ENCODE assay signal across 8 cellular contexts in genomic region chr2:61538179-61538919, GRCh38. TPM values are rescaled to one million over a fixed set of nuclear protein-coding genes. Genes with fewer than 3 reads are reported as not detected.
DNase-seq lines count a peak whose midpoint lies in the region; ATAC-seq and TF ChIP-seq lines count a peak whose summit lies in the region.

Gene XPO1 (minus strand): TSS chr2:61538356. CDS start chr2:61533897, 4,459 bp downstream.

- H3K4me3 ChIP-seq in LNCaP clone FGC (ENCODE audit: low read depth, low read length) (peak within 1 kb of the TSS; percentile 75), fibroblast of lung (replicated peaks in 1 of 4; ENCODE audit: control extremely low read depth in 1 of 4, insufficient read depth in 1 of 4, low read depth in 3 of 4, low read length in 4 of 4) (peak within 1 kb of the TSS; percentile 61 to 100 (median 70))

- TF ChIP-seq CTCF in LNCaP clone FGC (IDR thresholded peaks at IDR 0.05; ENCODE audit: control insufficient read depth, extremely low read depth, insufficient read depth) (no peak), RWPE1 (conservative IDR thresholded peaks at IDR 0.05; ENCODE audit: low read depth) (no peak), fibroblast of lung (conservative IDR thresholded peaks at IDR 0.05 in 1 of 2, IDR thresholded peaks at IDR 0.05 in 1 of 2; ENCODE audit: low read depth in 1 of 2, low read length in 2 of 2) (no peak)

- peak within 1 kb of the TSS; percentile 98 for H3K27ac Mint-ChIP-seq in activated T-helper 17 cell treated with anti-CD3 and anti-CD28 coated beads, Interleukin-2, amount 50 U/mL, for 72 hours
- H3K27ac Mint-ChIP-seq in naive thymus-derived CD8-positive, alpha-beta T cell: peak within 1 kb of the TSS; percentile 95 to 100 (median 100)

- no peaks in the 10 kb centered on the region for H3K9me3 ChIP-seq in fibroblast of lung (ENCODE audit: control insufficient read depth, insufficient read depth, low read depth, low read length)

- peak within 1 kb of the TSS; percentile 91 for H3K9ac ChIP-seq in fibroblast of lung (ENCODE audit: insufficient read depth, low read length)

- peak within 1 kb of the TSS; percentile 56 for H2AFZ ChIP-seq in fibroblast of lung (ENCODE audit: low read length)

- H3K27ac ChIP-seq in RWPE1 (peak within 1 kb of the TSS; percentile 98), fibroblast of lung (ENCODE audit: insufficient read depth, low read length) (peak within 1 kb of the TSS; percentile 96)

- H3K36me3 ChIP-seq in fibroblast of lung (ENCODE audit: control insufficient read depth, insufficient read depth, low read length): no peaks in the 10 kb centered on the region

- peak within 1 kb of the TSS; percentile 88 for H3K4me3 Mint-ChIP-seq in activated T-helper 17 cell treated with anti-CD3 and anti-CD28 coated beads, Interleukin-2, amount 50 U/mL, for 72 hours
- peak within 1 kb of the TSS; percentile 89 to 99 (median 96) for H3K4me3 Mint-ChIP-seq in naive thymus-derived CD8-positive, alpha-beta T cell

- peak; percentile 87 for ATAC-seq in activated T-helper 17 cell treated with anti-CD3 and anti-CD28 coated beads, Interleukin-2, amount 50 U/mL, for 72 hours (replicated peaks)
- ATAC-seq in naive thymus-derived CD8-positive, alpha-beta T cell: peak; percentile 80 to 82

- H3K4me1 ChIP-seq in fibroblast of lung (ENCODE audit: control insufficient read depth, extremely low read depth, insufficient read depth, low read length): peaks cover 3% of the 10 kb centered on the region

- no peaks in the 10 kb centered on the region for H3K9me3 Mint-ChIP-seq in activated T-helper 17 cell treated with anti-CD3 and anti-CD28 coated beads, Interleukin-2, amount 50 U/mL, for 72 hours
- H3K9me3 Mint-ChIP-seq in naive thymus-derived CD8-positive, alpha-beta T cell: no peaks in the 10 kb centered on the region

- H3K36me3 Mint-ChIP-seq in activated T-helper 17 cell treated with anti-CD3 and anti-CD28 coated beads, Interleukin-2, amount 50 U/mL, for 72 hours (ENCODE audit: low read depth): peaks cover 45% of the 10 kb centered on the region
- peaks cover 0 to 4% (median 3%) of the 10 kb centered on the region in 3 donors for H3K36me3 Mint-ChIP-seq in naive thymus-derived CD8-positive, alpha-beta T cell

- H3K27me3 ChIP-seq in fibroblast of lung (ENCODE audit: control insufficient read depth, insufficient read depth, low read length): no peaks in the 10 kb centered on the region

- POLR2A ChIA-PET in RWPE1 (lab: Yijun Ruan, JAX; ENCODE audit: low non-redundant PET): interaction anchor here (0.5 to 0.8 kb wide), 3 partner anchors 27 to 96 kb away, joined by 3 to 7 read pairs (median 3); no protein-coding TSS in a partner anchor
- POLR2A ChIA-PET in naive thymus-derived CD8-positive, alpha-beta T cell (lab: Charles Lee): interaction anchor here (0.6 to 5.6 kb wide), 37 partner anchors 9 to 658 kb away, joined by 3 to 79 read pairs (median 4); partner anchors contain the start of genes COMMD1, FAM161A, PEX13 and REL

- H3K4me1 Mint-ChIP-seq in activated T-helper 17 cell treated with anti-CD3 and anti-CD28 coated beads, Interleukin-2, amount 50 U/mL, for 72 hours: peaks cover 18% of the 10 kb centered on the region
- peaks cover 25 to 45% (median 37%) of the 10 kb centered on the region in 4 donors for H3K4me1 Mint-ChIP-seq in naive thymus-derived CD8-positive, alpha-beta T cell

- peaks cover 3% of the 10 kb centered on the region for H4K20me1 ChIP-seq in fibroblast of lung (ENCODE audit: control insufficient read depth, extremely low read depth, insufficient read depth, low read length)

- no peaks in the 10 kb centered on the region for H3K27me3 Mint-ChIP-seq in activated T-helper 17 cell treated with anti-CD3 and anti-CD28 coated beads, Interleukin-2, amount 50 U/mL, for 72 hours
- H3K27me3 Mint-ChIP-seq in naive thymus-derived CD8-positive, alpha-beta T cell: peaks cover 0 to 2% (median 0%) of the 10 kb centered on the region in 5 donors

- CTCF ChIA-PET in RWPE1 (lab: Yijun Ruan, JAX): interaction anchor here (0.6 kb wide), 3 partner anchors 8 to 159 kb away, joined by 3 to 4 read pairs (median 3); no protein-coding TSS in a partner anchor

- DNase-seq in Daoy (ENCODE audit: low read depth) (peak; percentile 99), GOT3 (lab: John Stamatoyannopoulos, UW) (peak; percentile 98), LNCaP clone FGC (ENCODE audit: low read depth) (peak; percentile 94), RWPE1 (ENCODE audit: low spot score) (peak; percentile 99), fibroblast of lung (ENCODE audit: low read depth in 2 of 2) (peak; percentile 99 to 100)
- DNase-seq in naive thymus-derived CD8-positive, alpha-beta T cell: peak; percentile 96 to 100 (median 99)
- DNase-seq in stimulated activated naive CD4-positive, alpha-beta T cell (lab: John Stamatoyannopoulos, UW): peak; percentile 98 to 100 (median 100)

- H3K4me2 ChIP-seq in fibroblast of lung (ENCODE audit: extremely low read depth, insufficient read depth, low read length): peak within 1 kb of the TSS; percentile 76

- H3K79me2 ChIP-seq in fibroblast of lung (ENCODE audit: control insufficient read depth, insufficient read depth, low read length): peaks cover 44% of the 10 kb centered on the region

RNA-seq across cellular contexts. Expression of gene XPO1, which starts in this region (rescaled TPM):
- 216 and 292 TPM in 2 replicates for total RNA-seq in Daoy (2014; rRNA removed; shearing (Covaris generic))
- total RNA-seq in activated T-helper 17 cell treated with anti-CD3 and anti-CD28 coated beads, Interleukin-2, amount 50 U/mL, for 72 hours: 100 to 1,000 TPM; 176 to 221 TPM
- 297 and 348 TPM in 2 replicates for total RNA-seq in fibroblast of lung
- 91.8 and 114 TPM in 2 replicates for polyA plus RNA-seq in fibroblast of lung
- polyA plus RNA-seq in fibroblast of lung (2012): 64.1 and 84.8 TPM in 2 replicates
- polyA minus RNA-seq in fibroblast of lung (ENCODE audit: low replicate concordance): 10.5 and 11.3 TPM in 2 replicates
- total RNA-seq in naive thymus-derived CD8-positive, alpha-beta T cell: 100 to 1,000 TPM; 196 to 221 TPM
- polyA plus RNA-seq in naive thymus-derived CD8-positive, alpha-beta T cell: 10 to 100 TPM; 27.3 to 43.5 (median 32.8) TPM

Comparison
In these comparisons a context has a peak if more than half of its experiments do, and no peak if none do; other contexts are left out.
1. Peak in every context shown above with its lines: DNase-seq, ATAC-seq, H3K4me3 ChIP-seq and H3K27ac ChIP-seq.